Comparison of ENCODE assay signal across 14 cellular contexts in the genomic region with DNA sequence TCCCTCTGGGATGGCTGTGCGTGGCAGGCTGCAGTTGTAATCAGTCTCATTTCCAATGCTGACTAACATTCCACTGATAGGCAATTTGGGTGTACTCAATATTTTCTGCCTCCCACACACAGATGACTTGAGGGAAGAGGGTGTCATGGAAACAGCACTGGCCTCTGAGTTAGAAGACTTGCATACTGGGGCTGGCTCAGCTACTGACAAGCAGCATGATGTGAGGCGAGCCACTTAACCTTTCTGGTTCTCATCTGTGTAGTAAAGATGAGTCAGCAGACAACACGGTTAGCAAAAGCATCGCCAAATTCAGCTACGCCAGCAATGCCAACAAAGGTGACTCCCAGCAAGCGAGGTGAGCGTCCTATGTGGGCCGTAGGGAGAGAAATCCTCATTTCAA.
A peak's percentile ranks its signal among the peaks of the same experiment; 100 is the strongest.
DNase-seq lines count a peak whose midpoint lies in the region; ATAC-seq, FAIRE-seq and TF ChIP-seq lines count a peak whose summit lies in the region.
"Had no signal": no experiment of that assay in that cellular context is flagged by ENCODE, and none has a peak within 500 bp of the region (broad histone marks: within the 10 kb centered on the region; RNA-seq: fewer than 3 reads in every experiment).

No MANE protein-coding gene starts in this region.

- H3K4me2 ChIP-seq in K562 (ENCODE audit: insufficient read depth, low read length), result no peak overlapping the region

- H3K4me1 Mint-ChIP-seq in activated CD8-positive, alpha-beta memory T cell treated with anti-CD3 and anti-CD28 coated beads, Interleukin-2, amount 10 ng/mL, durations not matched to agents 7 days and 5 days, result no peaks in the 10 kb centered on the region
- H3K4me1 Mint-ChIP-seq: activated CD4-positive, alpha-beta T cell treated with anti-CD3 and anti-CD28 coated beads, Interleukin-2, amount 10 ng/mL, durations not matched to agents 7 days and 5 days had no signal

- peaks cover 3% of the 10 kb centered on the region for H3K27me3 Mint-ChIP-seq in activated CD8-positive, alpha-beta memory T cell treated with anti-CD3 and anti-CD28 coated beads, Interleukin-2, amount 10 ng/mL, durations not matched to agents 7 days and 5 days

- H3K36me3 ChIP-seq in K562 (ENCODE audit: control insufficient read depth, insufficient read depth, low read length) (no peaks in the 10 kb centered on the region), left lung (no peaks in the 10 kb centered on the region), colonic mucosa (no peaks in the 10 kb centered on the region), prostate gland (no peaks in the 10 kb centered on the region)

- H3K9me3 Mint-ChIP-seq in activated CD8-positive, alpha-beta memory T cell treated with anti-CD3 and anti-CD28 coated beads, Interleukin-2, amount 10 ng/mL, durations not matched to agents 7 days and 5 days (ENCODE audit: low read depth), result no peaks in the 10 kb centered on the region
- H3K9me3 Mint-ChIP-seq: activated CD4-positive, alpha-beta T cell treated with anti-CD3 and anti-CD28 coated beads, Interleukin-2, amount 10 ng/mL, durations not matched to agents 7 days and 5 days had no signal

- H3K27ac ChIP-seq in K562 (ENCODE audit: extremely low read depth, low read depth, low read length) (no peak overlapping the region), left lung (no peak overlapping the region), colonic mucosa (no peak overlapping the region), prostate gland (no peak overlapping the region)
- H3K27ac ChIP-seq: HL-60 had no signal

- H3K9me1 ChIP-seq in K562 (ENCODE audit: control insufficient read depth, insufficient read depth, low read length), result no peaks in the 10 kb centered on the region

- peak; percentile 39; the same call in 1 of the 3 replicates for ATAC-seq in K562
- ATAC-seq in left lung, result peak; percentile 53
- no peak for ATAC-seq in HG03196 (IDR thresholded peaks at IDR 0.05; ENCODE audit: unreplicated experiment)
- ATAC-seq in activated CD8-positive, alpha-beta memory T cell treated with anti-CD3 and anti-CD28 coated beads, Interleukin-2, amount 10 ng/mL, durations not matched to agents 7 days and 5 days, result no peak

- TF ChIP-seq RAD21 in K562 (CRISPR knock-in tag; conservative IDR thresholded peaks at IDR 0.05 in 1 of 2, IDR thresholded peaks at IDR 0.05 in 1 of 2), result no peak

- H3K36me3 Mint-ChIP-seq in activated CD8-positive, alpha-beta memory T cell treated with anti-CD3 and anti-CD28 coated beads, Interleukin-2, amount 10 ng/mL, durations not matched to agents 7 days and 5 days, result no peaks in the 10 kb centered on the region
- H3K36me3 Mint-ChIP-seq: activated naive CD8-positive, alpha-beta T cell had no signal

- no peak for TF ChIP-seq EP300 in K562 (IDR thresholded peaks at IDR 0.05; ENCODE audit: low read length)

- no peak for FAIRE-seq in K562 (lab: Jason Lieb, UNC)
- FAIRE-seq: GM18507 had no signal

- no TSS peak for BruUV-seq in K562 (replicated peaks; lab: Mats Ljungman, UMichigan)

- H3K79me2 ChIP-seq in K562 (ENCODE audit: control insufficient read depth, insufficient read depth, low read length), result no peaks in the 10 kb centered on the region

- H3K27ac Mint-ChIP-seq in activated CD8-positive, alpha-beta memory T cell treated with anti-CD3 and anti-CD28 coated beads, Interleukin-2, amount 10 ng/mL, durations not matched to agents 7 days and 5 days, result no peak overlapping the region
- H3K27ac Mint-ChIP-seq: activated CD4-positive, alpha-beta T cell treated with anti-CD3 and anti-CD28 coated beads, Interleukin-2, amount 10 ng/mL, durations not matched to agents 7 days and 5 days; activated naive CD8-positive, alpha-beta T cell had no signal

- 8% methylated on average over 8 of the region's 8 CpGs for WGBS in K562 (ENCODE audit: insufficient coverage, low coverage, missing lambda C conversion rate)
- WGBS in prostate gland, result 73% methylated on average over 8 of the region's 8 CpGs

- no peaks in the 10 kb centered on the region for H3K4me1 ChIP-seq in K562 (replicated peaks in 1 of 2; ENCODE audit: control insufficient read depth in 2 of 2, insufficient read depth in 2 of 2, low read length in 2 of 2)
- H3K4me1 ChIP-seq in left lung, result peaks cover 0 to 3% of the 10 kb centered on the region in 2 donors
- no peaks in the 10 kb centered on the region for H3K4me1 ChIP-seq in colonic mucosa
- no peaks in the 10 kb centered on the region for H3K4me1 ChIP-seq in prostate gland (replicated peaks)

- H3K4me3 Mint-ChIP-seq in activated CD8-positive, alpha-beta memory T cell treated with anti-CD3 and anti-CD28 coated beads, Interleukin-2, amount 10 ng/mL, durations not matched to agents 7 days and 5 days, result no peak overlapping the region
- H3K4me3 Mint-ChIP-seq: activated CD4-positive, alpha-beta T cell treated with anti-CD3 and anti-CD28 coated beads, Interleukin-2, amount 10 ng/mL, durations not matched to agents 7 days and 5 days; activated naive CD8-positive, alpha-beta T cell had no signal

- no peak overlapping the region for H2AFZ ChIP-seq in K562 (ENCODE audit: low read depth, low read length)

- POLR2A ChIA-PET in K562 (lab: Yijun Ruan, JAX), result no interaction called here

- CTCF ChIA-PET in K562 (lab: Yijun Ruan, JAX; ENCODE audit: low intra/inter-chr PET ratio), result no interaction called here
- CTCF ChIA-PET in activated CD8-positive, alpha-beta memory T cell treated with anti-CD3 and anti-CD28 coated beads, Interleukin-2, amount 10 ng/mL, durations not matched to agents 7 days and 5 days (lab: Charles Lee), result no interaction called here

- TF ChIP-seq CTCF in AG09319 (IDR thresholded peaks at IDR 0.05; ENCODE audit: low read depth, low read length) (no peak), K562 (IDR thresholded peaks at IDR 0.05 in 2 of 3, conservative IDR thresholded peaks at IDR 0.05 in 1 of 3; ENCODE audit: insufficient read depth in 2 of 3, low read depth in 1 of 3, low read length in 3 of 3) (no peak), left lung (IDR thresholded peaks at IDR 0.05) (no peak), colonic mucosa (IDR thresholded peaks at IDR 0.05) (no peak), prostate gland (IDR thresholded peaks at IDR 0.05) (no peak)

- H3K4me3 ChIP-seq in K562 (no peak overlapping the region), left lung (no peak overlapping the region), colonic mucosa (no peak overlapping the region), prostate gland (no peak overlapping the region)

- TF ChIP-seq POLR2A in K562 (conservative IDR thresholded peaks at IDR 0.05) (no peak), prostate gland (IDR thresholded peaks at IDR 0.05) (no peak)

- H3K9ac ChIP-seq in K562 (ENCODE audit: insufficient read depth in 1 of 2, low read depth in 2 of 2, low read length in 2 of 2), result no peak overlapping the region
- no peak overlapping the region for H3K9ac ChIP-seq in colonic mucosa (ENCODE audit: low read depth in 2 of 2, low read length in 2 of 2)

- peak; percentile 63 for DNase-seq in AG09319 (ENCODE audit: extremely low read depth, low read depth)
- DNase-seq in ELR (ENCODE audit: low read depth), result peak; percentile 47
- DNase-seq in K562 (ENCODE audit: extremely low read depth in 1 of 4, low spot score in 3 of 4), result no peak
- no peak for DNase-seq in left lung
- DNase-seq in colonic mucosa, result no peak
- DNase-seq in prostate gland (ENCODE audit: low spot score), result no peak
- DNase-seq in activated CD8-positive, alpha-beta memory T cell treated with anti-CD3 and anti-CD28 coated beads, Interleukin-2, amount 10 ng/mL, durations not matched to agents 7 days and 5 days, result no peak
- DNase-seq: activated CD4-positive, alpha-beta T cell treated with anti-CD3 and anti-CD28 coated beads, Interleukin-2, amount 10 ng/mL, durations not matched to agents 7 days and 5 days; DND-41; NCI-H82 had no signal

- H3K9me3 ChIP-seq in K562 (replicated peaks; ENCODE audit: control insufficient read depth, insufficient read depth, low read depth, low read length) (no peaks in the 10 kb centered on the region), left lung (no peaks in the 10 kb centered on the region), colonic mucosa (no peaks in the 10 kb centered on the region), prostate gland (no peaks in the 10 kb centered on the region)

- intact Hi-C loops in K562 (cut with micrococcal nuclease), result no loop called here
- intact Hi-C loops in left lung (cut with DNase I), result no loop called here
- intact Hi-C loops in colonic mucosa (cut with DNase I), result no loop called here
- intact Hi-C loops in prostate gland (cut with DNase I), result no loop called here

- H4K20me1 ChIP-seq in K562 (replicated peaks; ENCODE audit: control insufficient read depth, insufficient read depth, low read length), result no peaks in the 10 kb centered on the region

- in situ Hi-C loops in K562 (cut with MboI), result no loop called here

- peaks cover 9 to 23% of the 10 kb centered on the region in 2 experiments for H3K27me3 ChIP-seq in K562 (ENCODE audit: control insufficient read depth in 2 of 2, insufficient read depth in 2 of 2, low read length in 2 of 2)
- H3K27me3 ChIP-seq in left lung, result no peaks in the 10 kb centered on the region
- no peaks in the 10 kb centered on the region for H3K27me3 ChIP-seq in colonic mucosa
- H3K27me3 ChIP-seq in prostate gland (replicated peaks; ENCODE audit: insufficient read depth), result no peaks in the 10 kb centered on the region

TF ChIP-seq in K562, 482 proteins besides CTCF, POLR2A, EP300 and RAD21:
- TF ChIP-seq MAFG (tag; conservative IDR thresholded peaks at IDR 0.05) (peak; percentile 82), NFE2 (IDR thresholded peaks at IDR 0.05; ENCODE audit: low read depth) (peak; percentile 59), ZNF316 (IDR thresholded peaks at IDR 0.05) (peak; percentile 81), BACH1 (tag; IDR thresholded peaks at IDR 0.05) (peak; percentile 41; the same call in 1 of the 2 replicates), C11orf30 (IDR thresholded peaks at IDR 0.05; ENCODE audit: low read depth) (peak; percentile 80), RFX1 (IDR thresholded peaks at IDR 0.05) (peak; percentile 36; the same call in 1 of the 2 replicates), MBD1 (CRISPR knock-in tag; IDR thresholded peaks at IDR 0.05) (no peak), TAF7 (tag; IDR thresholded peaks at IDR 0.05) (no peak)

Comparison
In these comparisons a context has a peak if more than half of its experiments do, and no peak if none do; other contexts are left out.
1. DNase-seq: peak in AG09319 (single experiment) and ELR (single experiment); none in K562 (0 of 4), left lung (0 of 2), colonic mucosa (single experiment), prostate gland (single experiment) and activated CD8-positive, alpha-beta memory T cell treated with anti-CD3 and anti-CD28 coated beads, Interleukin-2, amount 10 ng/mL, durations not matched to agents 7 days and 5 days (single experiment).
2. ATAC-seq: peak in K562 (single experiment) and left lung (single experiment); none in HG03196 (single experiment) and activated CD8-positive, alpha-beta memory T cell treated with anti-CD3 and anti-CD28 coated beads, Interleukin-2, amount 10 ng/mL, durations not matched to agents 7 days and 5 days (single experiment).